ENCODE assay signal across 21 cellular contexts in genomic region chrX:34629572-34629971, GRCh38. TPM values are rescaled to one million over a fixed set of nuclear protein-coding genes. Genes with fewer than 3 reads are reported as not detected.
DNase-seq lines count a peak whose midpoint lies in the region; ATAC-seq and TF ChIP-seq lines count a peak whose summit lies in the region.
"Had no signal": no experiment of that assay in that cellular context is flagged by ENCODE, and none has a peak within 500 bp of the region (broad histone marks: within the 10 kb centered on the region; RNA-seq: fewer than 3 reads in every experiment).

No MANE protein-coding gene starts in this region.

- no peaks in the 10 kb centered on the region for H3K9me3 ChIP-seq in OCI-LY7 (ENCODE audit: low read length)
- H3K9me3 ChIP-seq: heart left ventricle, SJCRH30, testis had no signal

- ATAC-seq in stimulated activated naive CD8-positive, alpha-beta T cell treated with anti-CD3 and anti-CD28 coated beads, Interleukin-15, Interleukin-2, amounts not matched to agents 100 U/mL and 50 U/mL, for 24 hours = no peak
- ATAC-seq: activated CD8-positive, alpha-beta T cell treated with anti-CD3 and anti-CD28 coated beads for 36 hours; heart left ventricle; K562; WTC11 had no signal

- POLR2A ChIA-PET in OCI-LY7 (lab: Charles Lee) = no interaction called here

- TF ChIP-seq CTCF in AG09319 (IDR thresholded peaks at IDR 0.05; ENCODE audit: low read depth, low read length) (no peak), kidney epithelial cell (IDR thresholded peaks at IDR 0.05; ENCODE audit: insufficient read depth, low read length, poor library complexity, severe bottlenecking) (no peak), OCI-LY7 (conservative IDR thresholded peaks at IDR 0.05; ENCODE audit: low read length) (no peak)

- H3K36me3 ChIP-seq in kidney epithelial cell (ENCODE audit: control insufficient read depth, insufficient read depth, low read length) (no peaks in the 10 kb centered on the region), OCI-LY7 (ENCODE audit: insufficient read depth, low read length) (no peaks in the 10 kb centered on the region)
- H3K36me3 ChIP-seq: SJCRH30 had no signal

- no peaks in the 10 kb centered on the region for H4K20me1 ChIP-seq in OCI-LY7 (ENCODE audit: insufficient read depth, low read length)

- no peaks in the 10 kb centered on the region for H3K9me2 ChIP-seq in OCI-LY7 (ENCODE audit: insufficient read depth, low read length)

- no peak overlapping the region for H3K4me2 ChIP-seq in OCI-LY7 (ENCODE audit: low read length)

- CTCF ChIA-PET in OCI-LY7 (lab: Charles Lee; ENCODE audit: unreplicated experiment) = no interaction called here

- no peak overlapping the region for H3K4me3 ChIP-seq in kidney epithelial cell (ENCODE audit: low read depth, low read length)
- H3K4me3 ChIP-seq in OCI-LY7 (ENCODE audit: low read depth, low read length, poor library complexity, severe bottlenecking) = no peak overlapping the region
- H3K4me3 ChIP-seq: coronary artery, heart left ventricle, K562, SJCRH30, testis had no signal

- intact Hi-C loops in OCI-LY7 (cut with micrococcal nuclease; ENCODE audit: unreplicated experiment) = no loop called here

- H3K27me3 ChIP-seq in kidney epithelial cell (ENCODE audit: control insufficient read depth, insufficient read depth, low read length) = no peaks in the 10 kb centered on the region
- H3K27me3 ChIP-seq: heart left ventricle, SJCRH30, testis had no signal

- H3K4me1 ChIP-seq in OCI-LY7 (ENCODE audit: insufficient read depth, low read length, poor library complexity, severe bottlenecking) = no peaks in the 10 kb centered on the region
- H3K4me1 ChIP-seq: SJCRH30, testis had no signal

- H3K27ac ChIP-seq in OCI-LY7 (ENCODE audit: low read depth, low read length, poor library complexity, severe bottlenecking) = no peak overlapping the region
- H3K27ac ChIP-seq: C4-2B, coronary artery, SJCRH30, testis had no signal

- H2AFZ ChIP-seq in OCI-LY7 (ENCODE audit: low read length) = no peak overlapping the region

- DNase-seq in AG09319 (ENCODE audit: extremely low read depth, low read depth) = peak; percentile 54
- DNase-seq in GM04504 (ENCODE audit: low read depth) = peak; percentile 54
- DNase-seq in dedifferentiated amniotic fluid mesenchymal stem cell (ENCODE audit: extremely low spot score) = peak; percentile 25
- peak; percentile 53 for DNase-seq in kidney epithelial cell (ENCODE audit: low read depth)
- no peak for DNase-seq in DMS114 treated with DMSO at 0.1 percent for 48 hours (lab: John Stamatoyannopoulos, UW; ENCODE audit: unreplicated experiment)
- no peak for DNase-seq in activated CD4-positive, alpha-beta T cell treated with anti-CD3 and anti-CD28 coated beads, Interleukin-2, amount 50 U/mL, for 48 hours
- no peak for DNase-seq in stimulated activated naive CD8-positive, alpha-beta T cell treated with anti-CD3 and anti-CD28 coated beads, Interleukin-15, Interleukin-2, amounts not matched to agents 100 U/mL and 50 U/mL, for 24 hours
- DNase-seq in OCI-LY7 (ENCODE audit: low spot score) = no peak
- DNase-seq: activated CD8-positive, alpha-beta T cell treated with anti-CD3 and anti-CD28 coated beads for 36 hours; activated T-cell treated with anti-CD3 and anti-CD28 coated beads, Interleukin-2, amount 50 U/mL, for 48 hours; HCEC 1CT; NCI-H2029; nephron progenitor cell; SJCRH30; testis had no signal

- H3K79me2 ChIP-seq in OCI-LY7 (ENCODE audit: insufficient read depth, low read depth, low read length) = no peaks in the 10 kb centered on the region

- BruUV-seq in OCI-LY7 (replicated peaks; lab: Mats Ljungman, UMichigan) = no TSS peak

RNA-seq across cellular contexts. Expression of gene TMEM47, which starts 27.5 kb away (rescaled TPM):
- total RNA-seq in kidney epithelial cell = 5.3 and 7.2 TPM in 2 replicates
- not detected in 2 replicates for total RNA-seq in OCI-LY7 (2014; rRNA removed; shearing (Covaris generic))
- not detected in 2 replicates for total RNA-seq in OCI-LY7 (2022)
- total RNA-seq: activated CD8-positive, alpha-beta T cell treated with anti-CD3 and anti-CD28 coated beads for 36 hours; T-helper 2 cell treated with Interferon-gamma antibody and Interleukin-4, amounts not matched to agents 100 ng/mL and 5 ng/mL, for 36 hours had no signal

Comparison
In these comparisons a context has a peak if more than half of its experiments do, and no peak if none do; other contexts are left out.
1. DNase-seq: peak in AG09319 (single experiment), GM04504 (single experiment), dedifferentiated amniotic fluid mesenchymal stem cell (single experiment) and kidney epithelial cell (single experiment); none in DMS114 treated with DMSO at 0.1 percent for 48 hours (single experiment), activated CD4-positive, alpha-beta T cell treated with anti-CD3 and anti-CD28 coated beads, Interleukin-2, amount 50 U/mL, for 48 hours (0 of 2), stimulated activated naive CD8-positive, alpha-beta T cell treated with anti-CD3 and anti-CD28 coated beads, Interleukin-15, Interleukin-2, amounts not matched to agents 100 U/mL and 50 U/mL, for 24 hours (single experiment) and OCI-LY7 (single experiment).